In genomic region chr9:135315572-135315971, GRCh38 we compare ENCODE assay signal across 24 cellular contexts.
"Had no signal": no experiment of that assay in that cellular context is flagged by ENCODE, and none has a peak within 500 bp of the region (broad histone marks: within the 10 kb centered on the region; RNA-seq: fewer than 3 reads in every experiment).

No MANE protein-coding gene starts in this region.

- H3K9me3 ChIP-seq: pancreas, right lobe of liver, thyroid gland had no signal

- H3K4me3 ChIP-seq: neural progenitor cell, pancreas, psoas muscle, right lobe of liver, sigmoid colon, stomach, thoracic aorta, thyroid gland, tibial nerve, upper lobe of left lung, uterus had no signal

- DNase-seq: naive thymus-derived CD4-positive, alpha-beta T cell; natural killer cell; occipital lobe; psoas muscle; right cardiac atrium; right lobe of liver; sigmoid colon; small intestine; stimulated activated CD4-positive, alpha-beta T cell treated with anti-CD3 and anti-CD28 coated beads, Interleukin-15, amount 100 ng/mL, for 24 hours; stimulated activated CD4-positive, alpha-beta T cell treated with anti-CD3 and anti-CD28 coated beads, Interleukin-2, amount 100 ng/mL, for 24 hours; stimulated activated CD4-positive, alpha-beta T cell treated with anti-CD3 and anti-CD28 coated beads, Interleukin-2, amount 100 ng/mL, for 48 hours; stimulated activated CD4-positive, alpha-beta T cell treated with anti-CD3 and anti-CD28 coated beads, Interleukin-4, amount 100 ng/mL, for 24 hours; stimulated activated naive B cell treated with anti-CD40 and anti-IgM and Interleukin-4, amounts not matched to agents 10 μg/mL and 1 μg/mL and 100 μg/mL, for 72 hours; stimulated activated naive CD4-positive, alpha-beta T cell treated with Interleukin-2 at 50 U/mL for 16 hours; stomach; thyroid gland; trophoblast cell; upper lobe of left lung; uterus had no signal

- H3K27ac ChIP-seq: neural progenitor cell, pancreas, psoas muscle, right lobe of liver, sigmoid colon, stomach, thoracic aorta, thyroid gland, tibial nerve, upper lobe of left lung, uterus had no signal

- H3K27me3 ChIP-seq: neural progenitor cell, pancreas, right lobe of liver, stomach, thyroid gland, tibial nerve, upper lobe of left lung, uterus had no signal

- H3K36me3 ChIP-seq: neural progenitor cell, pancreas, right lobe of liver, sigmoid colon, stomach, thoracic aorta, thyroid gland, tibial nerve, upper lobe of left lung, uterus had no signal

- H3K4me1 ChIP-seq: pancreas, psoas muscle, right lobe of liver, sigmoid colon, stomach, thyroid gland, tibial nerve, upper lobe of left lung, uterus had no signal

- ATAC-seq: naive thymus-derived CD4-positive, alpha-beta T cell; natural killer cell; pancreas; psoas muscle; right cardiac atrium; right lobe of liver; stimulated activated effector memory CD8-positive, alpha-beta T cell treated with anti-CD3 and anti-CD28 coated beads, Interleukin-12 subunit alpha, Interleukin-12 subunit beta, amount 100 ng/mL, for 72 hours; stimulated activated naive B cell treated with anti-CD40 and anti-IgM and Interleukin-4, amounts not matched to agents 10 μg/mL and 1 μg/mL and 100 μg/mL, for 72 hours had no signal
